Comparison of ENCODE assay signal across 29 cellular contexts in genomic region chr4:152559641-152560040, GRCh38.
DNase-seq lines count a peak whose midpoint lies in the region; ATAC-seq and TF ChIP-seq lines count a peak whose summit lies in the region.
"Had no signal": no experiment of that assay in that cellular context is flagged by ENCODE, and none has a peak within 500 bp of the region (broad histone marks: within the 10 kb centered on the region; RNA-seq: fewer than 3 reads in every experiment).

No MANE protein-coding gene starts in this region.

- H3K9ac ChIP-seq in OCI-LY3 (ENCODE audit: low read length): peak overlapping the region; percentile 46
- H3K9ac ChIP-seq: SK-N-SH had no signal

- H3K4me1 ChIP-seq in DOHH2 (ENCODE audit: control insufficient read depth, low read length) (peaks cover 48% of the 10 kb centered on the region), OCI-LY3 (ENCODE audit: low read length) (peaks cover 94% of the 10 kb centered on the region)
- H3K4me1 ChIP-seq: foreskin keratinocyte, left ventricle myocardium inferior, upper lobe of right lung had no signal

- H4K20me1 ChIP-seq in DOHH2 (ENCODE audit: control insufficient read depth, insufficient read depth, low read depth, low read length) (no peaks in the 10 kb centered on the region), OCI-LY3 (ENCODE audit: insufficient read depth, low read length) (no peaks in the 10 kb centered on the region)

- H2AFZ ChIP-seq in OCI-LY3 (ENCODE audit: low read depth, low read length): peak overlapping the region; percentile 58

- H3K4me3 ChIP-seq in DOHH2 (ENCODE audit: low read length) (no peak overlapping the region), OCI-LY3 (ENCODE audit: low read length) (peak overlapping the region; percentile 34), foreskin fibroblast (ENCODE audit: low read depth in 1 of 2, low read length in 2 of 2) (no peak overlapping the region)
- H3K4me3 ChIP-seq: left ventricle myocardium inferior, skin epidermis, upper lobe of right lung had no signal

- DNase-seq in T-helper 9 cell (no peak), NCI-H1436 treated with DMSO at 0.1 percent for 48 hours (lab: John Stamatoyannopoulos, UW) (no peak), foreskin fibroblast (no peak), cortex of kidney (lab: John Stamatoyannopoulos, UW) (no peak)
- DNase-seq: activated CD4-positive, alpha-beta T cell treated with anti-CD3 and anti-CD28 coated beads for 48 hours; activated naive CD4-positive, alpha-beta T cell treated with Interleukin-2 at 50 U/mL for 16 hours; activated T-cell treated with anti-CD3 and anti-CD28 coated beads, Interleukin-2, amount 50 U/mL, for 72 hours; CD8-positive, alpha-beta memory T cell; effector memory CD4-positive, alpha-beta T cell; erythroblast; foreskin keratinocyte; GF-D8; hippocampal formation; KG1; left ventricle myocardium inferior; naive thymus-derived CD8-positive, alpha-beta T cell; NCI-H2171; NCI-H524; RPMI8226; SK-N-SH; stimulated activated CD4-positive, alpha-beta T cell treated with anti-CD3 and anti-CD28 coated beads, Interleukin-2, amount 100 ng/mL, for 24 hours; substantia nigra; T-helper 2 cell; upper lobe of right lung had no signal

- TF ChIP-seq CTCF in DOHH2 (IDR thresholded peaks at IDR 0.05; ENCODE audit: low read depth, low read length, poor library complexity, severe bottlenecking): no peak
- no peak for TF ChIP-seq CTCF in OCI-LY3 (IDR thresholded peaks at IDR 0.05; ENCODE audit: low read depth, low read length)
- no peak for TF ChIP-seq CTCF in foreskin fibroblast (IDR thresholded peaks at IDR 0.05; ENCODE audit: low read depth, low read length)

- H3K79me2 ChIP-seq in DOHH2 (ENCODE audit: control insufficient read depth, low read length) (no peaks in the 10 kb centered on the region), OCI-LY3 (ENCODE audit: low read length) (no peaks in the 10 kb centered on the region)

- H3K9me3 ChIP-seq in DOHH2 (ENCODE audit: control insufficient read depth, insufficient read depth, low read length): no peaks in the 10 kb centered on the region
- H3K9me3 ChIP-seq in OCI-LY3 (ENCODE audit: insufficient read depth, low read length): no peaks in the 10 kb centered on the region
- H3K9me3 ChIP-seq: left ventricle myocardium inferior, SK-N-SH, upper lobe of right lung had no signal

- H3K27ac ChIP-seq in DOHH2 (ENCODE audit: low read depth, low read length) (no peak overlapping the region), OCI-LY3 (ENCODE audit: low read length) (peak overlapping the region; percentile 69)
- H3K27ac ChIP-seq: foreskin keratinocyte, left ventricle myocardium inferior, skin epidermis, upper lobe of right lung had no signal

- no peaks in the 10 kb centered on the region for H3K9me2 ChIP-seq in DOHH2 (replicated peaks; ENCODE audit: control insufficient read depth, low read length)
- H3K9me2 ChIP-seq: SK-N-SH had no signal

- no peaks in the 10 kb centered on the region for H3K36me3 ChIP-seq in DOHH2 (ENCODE audit: control insufficient read depth, low read length)
- no peaks in the 10 kb centered on the region for H3K36me3 ChIP-seq in OCI-LY3 (replicated peaks; ENCODE audit: low read depth, low read length)
- H3K36me3 ChIP-seq: left ventricle myocardium inferior, upper lobe of right lung had no signal

- H3F3A ChIP-seq in DOHH2 (ENCODE audit: control insufficient read depth, insufficient read depth): no peaks in the 10 kb centered on the region

- H3K4me2 ChIP-seq in DOHH2 (ENCODE audit: low read length): peak overlapping the region; percentile 46
- peak overlapping the region; percentile 61 for H3K4me2 ChIP-seq in OCI-LY3 (ENCODE audit: low read length)
- H3K4me2 ChIP-seq: SK-N-SH had no signal

- H3K27me3 ChIP-seq in DOHH2 (ENCODE audit: control insufficient read depth, low read length): no peaks in the 10 kb centered on the region
- H3K27me3 ChIP-seq in OCI-LY3 (ENCODE audit: low read depth, low read length): no peaks in the 10 kb centered on the region
- H3K27me3 ChIP-seq: foreskin keratinocyte, upper lobe of right lung had no signal

- ATAC-seq in GM19035 (IDR thresholded peaks at IDR 0.05; ENCODE audit: unreplicated experiment) (peak; percentile 34), HG02938 (IDR thresholded peaks at IDR 0.05; ENCODE audit: unreplicated experiment) (peak; percentile 40)
- ATAC-seq: activated T-cell treated with anti-CD3 and anti-CD28 coated beads, Interleukin-2, amount 50 U/mL, for 72 hours; foreskin keratinocyte; naive thymus-derived CD8-positive, alpha-beta T cell; upper lobe of right lung had no signal
